In the genomic region with DNA sequence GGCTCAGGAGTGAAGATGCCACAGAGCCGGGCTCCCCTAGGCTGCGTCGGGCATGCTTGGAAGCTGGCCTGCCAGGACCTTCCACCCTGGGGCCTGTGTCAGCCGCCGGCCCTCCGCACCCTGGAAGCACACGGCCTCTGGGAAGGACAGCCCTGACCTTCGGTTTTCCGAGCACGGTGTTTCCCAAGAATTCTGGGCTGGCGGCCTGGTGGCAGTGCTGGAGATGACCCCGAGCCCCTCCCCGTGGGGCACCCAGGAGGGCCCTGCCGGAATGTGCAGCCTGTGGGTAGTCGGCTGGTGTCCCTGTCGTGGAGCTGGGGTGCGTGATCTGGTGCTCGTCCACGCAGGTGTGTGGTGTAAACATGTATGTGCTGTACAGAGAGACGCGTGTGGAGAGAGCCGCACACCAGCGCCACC, we compare ENCODE assay signal across 1 cellular context.
TF ChIP-seq lines count a peak whose summit lies in the region.

No MANE protein-coding gene starts in this region.

TF ChIP-seq in HepG2, 621 proteins besides CTCF, POLR2A, EP300 and RAD21 (continued from another document and continues in another):
- TF ChIP-seq, protein P1, sequence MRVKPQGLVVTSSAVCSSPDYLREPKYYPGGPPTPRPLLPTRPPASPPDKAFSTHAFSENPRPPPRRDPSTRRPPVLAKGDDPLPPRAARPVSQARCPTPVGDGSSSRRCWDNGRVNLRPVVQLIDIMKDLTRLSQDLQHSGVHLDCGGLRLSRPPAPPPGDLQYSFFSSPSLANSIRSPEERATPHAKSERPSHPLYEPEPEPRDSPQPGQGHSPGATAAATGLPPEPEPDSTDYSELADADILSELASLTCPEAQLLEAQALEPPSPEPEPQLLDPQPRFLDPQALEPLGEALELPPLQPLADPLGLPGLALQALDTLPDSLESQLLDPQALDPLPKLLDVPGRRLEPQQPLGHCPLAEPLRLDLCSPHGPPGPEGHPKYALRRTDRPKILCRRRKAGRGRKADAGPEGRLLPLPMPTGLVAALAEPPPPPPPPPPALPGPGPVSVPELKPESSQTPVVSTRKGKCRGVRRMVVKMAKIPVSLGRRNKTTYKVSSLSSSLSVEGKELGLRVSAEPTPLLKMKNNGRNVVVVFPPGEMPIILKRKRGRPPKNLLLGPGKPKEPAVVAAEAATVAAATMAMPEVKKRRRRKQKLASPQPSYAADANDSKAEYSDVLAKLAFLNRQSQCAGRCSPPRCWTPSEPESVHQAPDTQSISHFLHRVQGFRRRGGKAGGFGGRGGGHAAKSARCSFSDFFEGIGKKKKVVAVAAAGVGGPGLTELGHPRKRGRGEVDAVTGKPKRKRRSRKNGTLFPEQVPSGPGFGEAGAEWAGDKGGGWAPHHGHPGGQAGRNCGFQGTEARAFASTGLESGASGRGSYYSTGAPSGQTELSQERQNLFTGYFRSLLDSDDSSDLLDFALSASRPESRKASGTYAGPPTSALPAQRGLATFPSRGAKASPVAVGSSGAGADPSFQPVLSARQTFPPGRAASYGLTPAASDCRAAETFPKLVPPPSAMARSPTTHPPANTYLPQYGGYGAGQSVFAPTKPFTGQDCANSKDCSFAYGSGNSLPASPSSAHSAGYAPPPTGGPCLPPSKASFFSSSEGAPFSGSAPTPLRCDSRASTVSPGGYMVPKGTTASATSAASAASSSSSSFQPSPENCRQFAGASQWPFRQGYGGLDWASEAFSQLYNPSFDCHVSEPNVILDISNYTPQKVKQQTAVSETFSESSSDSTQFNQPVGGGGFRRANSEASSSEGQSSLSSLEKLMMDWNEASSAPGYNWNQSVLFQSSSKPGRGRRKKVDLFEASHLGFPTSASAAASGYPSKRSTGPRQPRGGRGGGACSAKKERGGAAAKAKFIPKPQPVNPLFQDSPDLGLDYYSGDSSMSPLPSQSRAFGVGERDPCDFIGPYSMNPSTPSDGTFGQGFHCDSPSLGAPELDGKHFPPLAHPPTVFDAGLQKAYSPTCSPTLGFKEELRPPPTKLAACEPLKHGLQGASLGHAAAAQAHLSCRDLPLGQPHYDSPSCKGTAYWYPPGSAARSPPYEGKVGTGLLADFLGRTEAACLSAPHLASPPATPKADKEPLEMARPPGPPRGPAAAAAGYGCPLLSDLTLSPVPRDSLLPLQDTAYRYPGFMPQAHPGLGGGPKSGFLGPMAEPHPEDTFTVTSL (CRISPR knock-in tag; IDR thresholded peaks at IDR 0.05; ENCODE audit: borderline replicate concordance) = no peak
- peak; percentile 50; the same call in 1 of the 2 replicates for TF ChIP-seq RARA (CRISPR knock-in tag; IDR thresholded peaks at IDR 0.05)
- no peak for TF ChIP-seq ARNT (IDR thresholded peaks at IDR 0.05)
- TF ChIP-seq ZNF180 (CRISPR knock-in tag; IDR thresholded peaks at IDR 0.05; ENCODE audit: borderline replicate concordance, low read depth) = no peak
- TF ChIP-seq BCL6 (CRISPR knock-in tag; IDR thresholded peaks at IDR 0.05) = peak; percentile 49; the same call in 1 of the 2 replicates
- TF ChIP-seq, protein P2, sequence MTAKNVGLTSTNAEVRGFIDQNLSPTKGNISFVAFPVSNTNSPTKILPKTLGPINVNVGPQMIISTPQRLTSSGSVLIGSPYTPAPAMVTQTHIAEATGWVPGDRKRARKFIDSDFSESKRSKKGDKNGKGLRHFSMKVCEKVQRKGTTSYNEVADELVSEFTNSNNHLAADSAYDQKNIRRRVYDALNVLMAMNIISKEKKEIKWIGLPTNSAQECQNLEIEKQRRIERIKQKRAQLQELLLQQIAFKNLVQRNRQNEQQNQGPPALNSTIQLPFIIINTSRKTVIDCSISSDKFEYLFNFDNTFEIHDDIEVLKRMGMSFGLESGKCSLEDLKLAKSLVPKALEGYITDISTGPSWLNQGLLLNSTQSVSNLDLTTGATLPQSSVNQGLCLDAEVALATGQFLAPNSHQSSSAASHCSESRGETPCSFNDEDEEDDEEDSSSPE (CRISPR knock-in tag; IDR thresholded peaks at IDR 0.05) = no peak
- TF ChIP-seq, protein P3, sequence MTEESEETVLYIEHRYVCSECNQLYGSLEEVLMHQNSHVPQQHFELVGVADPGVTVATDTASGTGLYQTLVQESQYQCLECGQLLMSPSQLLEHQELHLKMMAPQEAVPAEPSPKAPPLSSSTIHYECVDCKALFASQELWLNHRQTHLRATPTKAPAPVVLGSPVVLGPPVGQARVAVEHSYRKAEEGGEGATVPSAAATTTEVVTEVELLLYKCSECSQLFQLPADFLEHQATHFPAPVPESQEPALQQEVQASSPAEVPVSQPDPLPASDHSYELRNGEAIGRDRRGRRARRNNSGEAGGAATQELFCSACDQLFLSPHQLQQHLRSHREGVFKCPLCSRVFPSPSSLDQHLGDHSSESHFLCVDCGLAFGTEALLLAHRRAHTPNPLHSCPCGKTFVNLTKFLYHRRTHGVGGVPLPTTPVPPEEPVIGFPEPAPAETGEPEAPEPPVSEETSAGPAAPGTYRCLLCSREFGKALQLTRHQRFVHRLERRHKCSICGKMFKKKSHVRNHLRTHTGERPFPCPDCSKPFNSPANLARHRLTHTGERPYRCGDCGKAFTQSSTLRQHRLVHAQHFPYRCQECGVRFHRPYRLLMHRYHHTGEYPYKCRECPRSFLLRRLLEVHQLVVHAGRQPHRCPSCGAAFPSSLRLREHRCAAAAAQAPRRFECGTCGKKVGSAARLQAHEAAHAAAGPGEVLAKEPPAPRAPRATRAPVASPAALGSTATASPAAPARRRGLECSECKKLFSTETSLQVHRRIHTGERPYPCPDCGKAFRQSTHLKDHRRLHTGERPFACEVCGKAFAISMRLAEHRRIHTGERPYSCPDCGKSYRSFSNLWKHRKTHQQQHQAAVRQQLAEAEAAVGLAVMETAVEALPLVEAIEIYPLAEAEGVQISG (CRISPR knock-in tag; IDR thresholded peaks at IDR 0.05) = peak; percentile 38
- TF ChIP-seq TOE1 (CRISPR knock-in tag; IDR thresholded peaks at IDR 0.05) = no peak
- TF ChIP-seq TBP (CRISPR knock-in tag; IDR thresholded peaks at IDR 0.05) = no peak
- TF ChIP-seq, protein P4, sequence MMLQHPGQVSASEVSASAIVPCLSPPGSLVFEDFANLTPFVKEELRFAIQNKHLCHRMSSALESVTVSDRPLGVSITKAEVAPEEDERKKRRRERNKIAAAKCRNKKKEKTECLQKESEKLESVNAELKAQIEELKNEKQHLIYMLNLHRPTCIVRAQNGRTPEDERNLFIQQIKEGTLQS (CRISPR knock-in tag; IDR thresholded peaks at IDR 0.05) = no peak
- no peak for TF ChIP-seq ZNF282 (IDR thresholded peaks at IDR 0.05; ENCODE audit: partially characterized antibody)
- TF ChIP-seq ZSCAN25 (CRISPR knock-in tag; IDR thresholded peaks at IDR 0.05) = peak; percentile 50; the same call in 1 of the 2 replicates
- no peak for TF ChIP-seq ZNF367 (CRISPR knock-in tag; IDR thresholded peaks at IDR 0.05; ENCODE audit: borderline replicate concordance)
- TF ChIP-seq FOXC1 (CRISPR knock-in tag; IDR thresholded peaks at IDR 0.05; ENCODE audit: borderline replicate concordance) = peak; percentile 70; the same call in 1 of the 2 replicates
- no peak for TF ChIP-seq HHEX (CRISPR knock-in tag; IDR thresholded peaks at IDR 0.05)
- TF ChIP-seq, protein P5, sequence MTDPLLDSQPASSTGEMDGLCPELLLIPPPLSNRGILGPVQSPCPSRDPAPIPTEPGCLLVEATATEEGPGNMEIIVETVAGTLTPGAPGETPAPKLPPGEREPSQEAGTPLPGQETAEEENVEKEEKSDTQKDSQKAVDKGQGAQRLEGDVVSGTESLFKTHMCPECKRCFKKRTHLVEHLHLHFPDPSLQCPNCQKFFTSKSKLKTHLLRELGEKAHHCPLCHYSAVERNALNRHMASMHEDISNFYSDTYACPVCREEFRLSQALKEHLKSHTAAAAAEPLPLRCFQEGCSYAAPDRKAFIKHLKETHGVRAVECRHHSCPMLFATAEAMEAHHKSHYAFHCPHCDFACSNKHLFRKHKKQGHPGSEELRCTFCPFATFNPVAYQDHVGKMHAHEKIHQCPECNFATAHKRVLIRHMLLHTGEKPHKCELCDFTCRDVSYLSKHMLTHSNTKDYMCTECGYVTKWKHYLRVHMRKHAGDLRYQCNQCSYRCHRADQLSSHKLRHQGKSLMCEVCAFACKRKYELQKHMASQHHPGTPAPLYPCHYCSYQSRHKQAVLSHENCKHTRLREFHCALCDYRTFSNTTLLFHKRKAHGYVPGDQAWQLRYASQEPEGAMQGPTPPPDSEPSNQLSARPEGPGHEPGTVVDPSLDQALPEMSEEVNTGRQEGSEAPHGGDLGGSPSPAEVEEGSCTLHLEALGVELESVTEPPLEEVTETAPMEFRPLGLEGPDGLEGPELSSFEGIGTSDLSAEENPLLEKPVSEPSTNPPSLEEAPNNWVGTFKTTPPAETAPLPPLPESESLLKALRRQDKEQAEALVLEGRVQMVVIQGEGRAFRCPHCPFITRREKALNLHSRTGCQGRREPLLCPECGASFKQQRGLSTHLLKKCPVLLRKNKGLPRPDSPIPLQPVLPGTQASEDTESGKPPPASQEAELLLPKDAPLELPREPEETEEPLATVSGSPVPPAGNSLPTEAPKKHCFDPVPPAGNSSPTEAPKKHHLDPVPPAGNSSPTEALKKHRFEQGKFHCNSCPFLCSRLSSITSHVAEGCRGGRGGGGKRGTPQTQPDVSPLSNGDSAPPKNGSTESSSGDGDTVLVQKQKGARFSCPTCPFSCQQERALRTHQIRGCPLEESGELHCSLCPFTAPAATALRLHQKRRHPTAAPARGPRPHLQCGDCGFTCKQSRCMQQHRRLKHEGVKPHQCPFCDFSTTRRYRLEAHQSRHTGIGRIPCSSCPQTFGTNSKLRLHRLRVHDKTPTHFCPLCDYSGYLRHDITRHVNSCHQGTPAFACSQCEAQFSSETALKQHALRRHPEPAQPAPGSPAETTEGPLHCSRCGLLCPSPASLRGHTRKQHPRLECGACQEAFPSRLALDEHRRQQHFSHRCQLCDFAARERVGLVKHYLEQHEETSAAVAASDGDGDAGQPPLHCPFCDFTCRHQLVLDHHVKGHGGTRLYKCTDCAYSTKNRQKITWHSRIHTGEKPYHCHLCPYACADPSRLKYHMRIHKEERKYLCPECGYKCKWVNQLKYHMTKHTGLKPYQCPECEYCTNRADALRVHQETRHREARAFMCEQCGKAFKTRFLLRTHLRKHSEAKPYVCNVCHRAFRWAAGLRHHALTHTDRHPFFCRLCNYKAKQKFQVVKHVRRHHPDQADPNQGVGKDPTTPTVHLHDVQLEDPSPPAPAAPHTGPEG (CRISPR knock-in tag; IDR thresholded peaks at IDR 0.05) = no peak
- no peak for TF ChIP-seq EED (CRISPR knock-in tag; IDR thresholded peaks at IDR 0.05)
- no peak for TF ChIP-seq ZNF430 (CRISPR knock-in tag; IDR thresholded peaks at IDR 0.05)
- no peak for TF ChIP-seq ZFP82 (CRISPR knock-in tag; IDR thresholded peaks at IDR 0.05; ENCODE audit: borderline replicate concordance)
- no peak for TF ChIP-seq JUND (CRISPR knock-in tag; IDR thresholded peaks at IDR 0.05)
- no peak for TF ChIP-seq ZNF607 (CRISPR knock-in tag; IDR thresholded peaks at IDR 0.05; ENCODE audit: borderline replicate concordance)
- no peak for TF ChIP-seq RBM39 (IDR thresholded peaks at IDR 0.05; ENCODE audit: low read depth, low read length, poor library complexity, severe bottlenecking)
- no peak for TF ChIP-seq ZNF543 (CRISPR knock-in tag; IDR thresholded peaks at IDR 0.05)
- TF ChIP-seq ZNF552 (CRISPR knock-in tag; IDR thresholded peaks at IDR 0.05; ENCODE audit: borderline replicate concordance) = no peak
- no peak for TF ChIP-seq ZFYVE20 (CRISPR knock-in tag; IDR thresholded peaks at IDR 0.05; ENCODE audit: borderline replicate concordance, low read depth)
- TF ChIP-seq, protein P6, sequence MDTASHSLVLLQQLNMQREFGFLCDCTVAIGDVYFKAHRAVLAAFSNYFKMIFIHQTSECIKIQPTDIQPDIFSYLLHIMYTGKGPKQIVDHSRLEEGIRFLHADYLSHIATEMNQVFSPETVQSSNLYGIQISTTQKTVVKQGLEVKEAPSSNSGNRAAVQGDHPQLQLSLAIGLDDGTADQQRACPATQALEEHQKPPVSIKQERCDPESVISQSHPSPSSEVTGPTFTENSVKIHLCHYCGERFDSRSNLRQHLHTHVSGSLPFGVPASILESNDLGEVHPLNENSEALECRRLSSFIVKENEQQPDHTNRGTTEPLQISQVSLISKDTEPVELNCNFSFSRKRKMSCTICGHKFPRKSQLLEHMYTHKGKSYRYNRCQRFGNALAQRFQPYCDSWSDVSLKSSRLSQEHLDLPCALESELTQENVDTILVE (CRISPR knock-in tag; IDR thresholded peaks at IDR 0.05) = no peak
- no peak for TF ChIP-seq ZKSCAN5 (CRISPR knock-in tag; IDR thresholded peaks at IDR 0.05)
- no peak for TF ChIP-seq NKX3-1 (CRISPR knock-in tag; IDR thresholded peaks at IDR 0.05)
- no peak for TF ChIP-seq ELF4 (CRISPR knock-in tag; IDR thresholded peaks at IDR 0.05; ENCODE audit: borderline replicate concordance)
- no peak for TF ChIP-seq RARG (CRISPR knock-in tag; IDR thresholded peaks at IDR 0.05; ENCODE audit: low read depth)
- TF ChIP-seq SRSF9 (IDR thresholded peaks at IDR 0.05; ENCODE audit: borderline replicate concordance, insufficient read depth, low read depth, low read length, poor library complexity, severe bottlenecking) = no peak
- TF ChIP-seq ZNF790 (CRISPR knock-in tag; IDR thresholded peaks at IDR 0.05; ENCODE audit: borderline replicate concordance) = no peak
- TF ChIP-seq TEAD2 (CRISPR knock-in tag; IDR thresholded peaks at IDR 0.05) = no peak
- no peak for TF ChIP-seq ZEB1 (IDR thresholded peaks at IDR 0.05; ENCODE audit: insufficient replicate concordance, low read depth)
- no peak for TF ChIP-seq ZNF460 (CRISPR knock-in tag; IDR thresholded peaks at IDR 0.05; ENCODE audit: borderline replicate concordance)
- no peak for TF ChIP-seq ETV5 (CRISPR knock-in tag; IDR thresholded peaks at IDR 0.05; ENCODE audit: borderline replicate concordance)
- peak; percentile 76 for TF ChIP-seq SALL1 (CRISPR knock-in tag; IDR thresholded peaks at IDR 0.05)
- peak; percentile 63; the same call in 1 of the 2 replicates for TF ChIP-seq MTA1 (CRISPR knock-in tag; IDR thresholded peaks at IDR 0.05; ENCODE audit: borderline replicate concordance)
- no peak for TF ChIP-seq MAF1 (CRISPR knock-in tag; IDR thresholded peaks at IDR 0.05; ENCODE audit: borderline replicate concordance)
